3 cellular contexts compared by ENCODE assay signal in genomic region chr22:21416375-21416774, GRCh38. TPM values are rescaled to one million over a fixed set of nuclear protein-coding genes. Genes with fewer than 3 reads are reported as not detected.
"Had no signal": no experiment of that assay in that cellular context is flagged by ENCODE, and none has a peak within 500 bp of the region (broad histone marks: within the 10 kb centered on the region; RNA-seq: fewer than 3 reads in every experiment).

No MANE protein-coding gene starts in this region.

RNA-seq across cellular contexts. Expression of gene RIMBP3B, which starts 32.8 kb away (rescaled TPM):
- total RNA-seq: activated T-helper 2 cell treated with anti-CD3 and anti-CD28 coated beads, Interferon-gamma antibody, Interleukin-2, Interleukin-4, amounts not matched to agents 10 μg/mL and 5 μg/mL and 100 μg/mL, durations not matched to agents 14 hours and 24 hours and 36 hours; MCF 10A; PC-3 had no signal
